11 cellular contexts compared by ENCODE assay signal in the genomic region with DNA sequence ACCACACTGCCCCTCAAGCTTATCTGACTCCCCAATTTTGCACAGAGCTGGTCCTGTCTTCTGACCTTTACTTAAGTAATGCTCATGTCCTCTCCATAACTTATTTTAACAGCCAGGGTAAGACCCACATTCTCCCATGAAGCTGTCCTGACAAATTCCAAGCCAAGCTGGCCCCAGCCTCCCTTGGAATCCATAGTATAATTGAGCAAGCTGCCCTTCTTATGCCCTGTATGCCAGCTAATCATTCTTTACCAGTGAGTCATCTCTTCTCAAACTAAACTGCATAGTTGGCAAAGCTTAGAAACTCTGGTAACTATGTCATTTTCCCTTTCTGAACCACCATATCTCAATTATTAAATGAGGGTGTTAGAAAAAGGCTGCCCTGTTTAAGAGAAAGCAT.
DNase-seq lines count a peak whose midpoint lies in the region; ATAC-seq, FAIRE-seq and TF ChIP-seq lines count a peak whose summit lies in the region.
"Had no signal": no experiment of that assay in that cellular context is flagged by ENCODE, and none has a peak within 500 bp of the region (broad histone marks: within the 10 kb centered on the region; RNA-seq: fewer than 3 reads in every experiment).

No MANE protein-coding gene starts in this region.

- H3K27me3 ChIP-seq in HepG2 (ENCODE audit: control insufficient read depth in 1 of 2, insufficient read depth in 2 of 2, low read length in 2 of 2): no peaks in the 10 kb centered on the region
- H3K27me3 ChIP-seq in neural progenitor cell: no peaks in the 10 kb centered on the region
- H3K27me3 ChIP-seq: uterus had no signal

- no peaks in the 10 kb centered on the region for H3K27me3 Mint-ChIP-seq in chondrocyte (ENCODE audit: low read depth)
- H3K27me3 Mint-ChIP-seq in neural progenitor cell (ENCODE audit: insufficient read depth, low read depth): peaks cover 3% of the 10 kb centered on the region
- H3K27me3 Mint-ChIP-seq in T-helper 17 cell: peaks cover 13% of the 10 kb centered on the region

- H3K9ac ChIP-seq in HepG2 (ENCODE audit: insufficient read depth, low read depth, low read length) (no peak overlapping the region), neural progenitor cell (no peak overlapping the region)

- no peak for TF ChIP-seq POLR2A in HepG2 (IDR thresholded peaks at IDR 0.05; ENCODE audit: insufficient read depth in 1 of 2, low read depth in 2 of 2, low read length in 2 of 2)

- H3K9me3 Mint-ChIP-seq in chondrocyte (ENCODE audit: low read depth) (no peaks in the 10 kb centered on the region), neural progenitor cell (no peaks in the 10 kb centered on the region)

- H4K20me1 ChIP-seq in HepG2 (ENCODE audit: insufficient read depth, low read length) (no peaks in the 10 kb centered on the region), neural progenitor cell (ENCODE audit: low read depth) (no peaks in the 10 kb centered on the region)

- no peak for TF ChIP-seq EP300 in HepG2 (IDR thresholded peaks at IDR 0.05; ENCODE audit: low read depth in 2 of 2, low read length in 2 of 2)
- TF ChIP-seq EP300 in HepG2 (CRISPR knock-in tag; IDR thresholded peaks at IDR 0.05; ENCODE audit: borderline replicate concordance): no peak

- no peaks in the 10 kb centered on the region for H3F3A ChIP-seq in neural progenitor cell (ENCODE audit: low read depth)

- no peak overlapping the region for H2AFZ ChIP-seq in HepG2 (ENCODE audit: low read length)
- no peak overlapping the region for H2AFZ ChIP-seq in neural progenitor cell (replicated peaks)

- H3K4me2 ChIP-seq in HepG2 (ENCODE audit: low read depth, low read length): no peak overlapping the region
- no peak overlapping the region for H3K4me2 ChIP-seq in neural progenitor cell

- H3K36me3 ChIP-seq in HepG2 (replicated peaks in 1 of 2; ENCODE audit: control insufficient read depth in 1 of 2, insufficient read depth in 2 of 2, low read length in 2 of 2) (no peaks in the 10 kb centered on the region), neural progenitor cell (no peaks in the 10 kb centered on the region)
- H3K36me3 ChIP-seq: uterus had no signal

- no peak for TF ChIP-seq RAD21 in HepG2 (CRISPR knock-in tag; IDR thresholded peaks at IDR 0.05)

- FAIRE-seq in HepG2 (lab: Jason Lieb, UNC): no peak
- FAIRE-seq: endometrium had no signal

- peaks cover 2% of the 10 kb centered on the region for H3K36me3 Mint-ChIP-seq in chondrocyte (ENCODE audit: low read depth)
- H3K36me3 Mint-ChIP-seq in neural progenitor cell: peaks cover 2% of the 10 kb centered on the region
- H3K36me3 Mint-ChIP-seq in T-helper 17 cell (ENCODE audit: low read depth): no peaks in the 10 kb centered on the region

- H3K4me1 ChIP-seq in HepG2 (ENCODE audit: insufficient read depth, low read length): no peaks in the 10 kb centered on the region
- no peaks in the 10 kb centered on the region for H3K4me1 ChIP-seq in neural progenitor cell

- H3K4me1 Mint-ChIP-seq in chondrocyte (ENCODE audit: low read depth) (peaks cover 56% of the 10 kb centered on the region), neural progenitor cell (peaks cover 2% of the 10 kb centered on the region), T-helper 17 cell (no peaks in the 10 kb centered on the region)

- intact Hi-C loops in HepG2 (cut with micrococcal nuclease; ENCODE audit: unreplicated experiment): no loop called here

- BruUV-seq in HepG2 (replicated peaks; lab: Mats Ljungman, UMichigan): no TSS peak

- H3K4me3 Mint-ChIP-seq in chondrocyte (ENCODE audit: unreplicated experiment) (no peak overlapping the region), neural progenitor cell (no peak overlapping the region), T-helper 17 cell (no peak overlapping the region)

- DNase-seq in A172 (ENCODE audit: low spot score) (peak; percentile 91), M059J (ENCODE audit: low read depth) (peak; percentile 95), chondrocyte (ENCODE audit: low spot score) (no peak), HepG2 (ENCODE audit: low spot score) (peak; percentile 14), NCI-H69 (lab: John Stamatoyannopoulos, UW) (no peak), neural progenitor cell (ENCODE audit: low spot score) (no peak), T-helper 17 cell (no peak)
- DNase-seq: NCI-H526, uterus had no signal

- ATAC-seq in HepG2 (no peak), GM19324 (IDR thresholded peaks at IDR 0.05; ENCODE audit: low FRiP score, unreplicated experiment) (no peak), T-helper 17 cell (no peak)

- no peaks in the 10 kb centered on the region for H3K9me3 ChIP-seq in HepG2 (ENCODE audit: low read length)
- no peaks in the 10 kb centered on the region for H3K9me3 ChIP-seq in neural progenitor cell (ENCODE audit: low read depth)
- no peaks in the 10 kb centered on the region for H3K9me3 ChIP-seq in T-helper 17 cell (ENCODE audit: control insufficient read depth, low read length, poor library complexity, severe bottlenecking)
- H3K9me3 ChIP-seq: uterus had no signal

- no peak overlapping the region for H3K27ac ChIP-seq in HepG2 (ENCODE audit: extremely low read length, insufficient read depth, low read length)
- no peak overlapping the region for H3K27ac ChIP-seq in neural progenitor cell

- POLR2A ChIA-PET in HepG2 (lab: Yijun Ruan, JAX): no interaction called here

- H3K27ac Mint-ChIP-seq in chondrocyte (ENCODE audit: unreplicated experiment) (peak overlapping the region; percentile 90), neural progenitor cell (no peak overlapping the region), T-helper 17 cell (no peak overlapping the region)

- H3K79me2 ChIP-seq in HepG2 (ENCODE audit: insufficient read depth, low read length) (no peaks in the 10 kb centered on the region), neural progenitor cell (ENCODE audit: low read depth) (no peaks in the 10 kb centered on the region)

- in situ Hi-C loops in HepG2 (cut with HindIII; ENCODE audit: extremely low pct_ligation_motif_present, low pct_unique_long_range_greater_than_20kb): no loop called here

- TF ChIP-seq CTCF in chondrocyte (IDR thresholded peaks at IDR 0.05) (no peak), HepG2 (CRISPR knock-in tag; IDR thresholded peaks at IDR 0.05) (no peak), neural progenitor cell (IDR thresholded peaks at IDR 0.05) (no peak)

- H3K4me3 ChIP-seq in HepG2 (replicated peaks in 1 of 3; ENCODE audit: insufficient read depth in 1 of 3, low read depth in 2 of 3, low read length in 3 of 3): no peak overlapping the region
- no peak overlapping the region for H3K4me3 ChIP-seq in neural progenitor cell
- H3K4me3 ChIP-seq: uterus had no signal

- CTCF ChIA-PET in HepG2 (lab: Yijun Ruan, JAX; ENCODE audit: low intra/inter-chr PET ratio, low total read pairs): no interaction called here

TF ChIP-seq in HepG2, 621 proteins besides CTCF, POLR2A, EP300 and RAD21:
- TF ChIP-seq THAP11 (CRISPR knock-in tag; IDR thresholded peaks at IDR 0.05) (no peak), KAT8 (CRISPR knock-in tag; IDR thresholded peaks at IDR 0.05) (no peak), ZNF136 (CRISPR knock-in tag; IDR thresholded peaks at IDR 0.05; ENCODE audit: low read depth) (no peak), MAFF (IDR thresholded peaks at IDR 0.05; ENCODE audit: low read depth, low read length) (peak; percentile 15; the same call in 1 of the 2 replicates), ZNF143 (CRISPR knock-in tag; IDR thresholded peaks at IDR 0.05) (no peak), EHMT2 (IDR thresholded peaks at IDR 0.05; ENCODE audit: borderline replicate concordance, low read depth, low read length) (no peak)

Comparison
In these comparisons a context has a peak if more than half of its experiments do, and no peak if none do; other contexts are left out.
1. DNase-seq: peak in A172 (single experiment), M059J (single experiment) and HepG2 (single experiment); none in chondrocyte (single experiment), NCI-H69 (single experiment), neural progenitor cell (single experiment) and T-helper 17 cell (0 of 3).